ENCODE assay signal across 9 cellular contexts in the genomic region with DNA sequence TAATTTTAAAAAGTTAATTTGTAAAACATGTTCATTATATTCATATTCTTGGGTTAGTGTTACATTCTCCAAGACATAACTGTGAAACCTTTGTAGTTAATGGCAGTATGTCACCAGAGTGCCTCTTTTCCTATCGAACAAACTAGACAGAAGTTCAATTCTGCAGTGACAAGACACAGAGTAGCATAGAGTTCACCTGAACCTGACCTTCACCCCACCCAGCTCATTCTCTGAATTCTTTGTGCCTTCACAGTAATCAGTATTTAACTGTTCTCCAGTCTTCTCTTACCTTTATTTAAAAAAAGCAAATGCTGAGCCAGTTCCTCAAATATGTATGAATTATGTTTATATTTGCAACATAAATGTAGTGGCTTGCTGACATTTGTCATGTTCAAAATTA.
"Had no signal": no experiment of that assay in that cellular context is flagged by ENCODE, and none has a peak within 500 bp of the region (broad histone marks: within the 10 kb centered on the region; RNA-seq: fewer than 3 reads in every experiment).

No MANE protein-coding gene starts in this region.

- ATAC-seq: GM23338 had no signal

- H3K4me3 ChIP-seq: GM23338 had no signal

- DNase-seq: H9, HCEC 1CT, HFFc6, Kasumi-1, KG1 had no signal

- H3K27ac ChIP-seq: HL-60 had no signal

- FAIRE-seq: H1, H54 had no signal

- H3K4me2 ChIP-seq: GM23338 had no signal

- H2AFZ ChIP-seq: GM23338 had no signal
